In the genomic region with DNA sequence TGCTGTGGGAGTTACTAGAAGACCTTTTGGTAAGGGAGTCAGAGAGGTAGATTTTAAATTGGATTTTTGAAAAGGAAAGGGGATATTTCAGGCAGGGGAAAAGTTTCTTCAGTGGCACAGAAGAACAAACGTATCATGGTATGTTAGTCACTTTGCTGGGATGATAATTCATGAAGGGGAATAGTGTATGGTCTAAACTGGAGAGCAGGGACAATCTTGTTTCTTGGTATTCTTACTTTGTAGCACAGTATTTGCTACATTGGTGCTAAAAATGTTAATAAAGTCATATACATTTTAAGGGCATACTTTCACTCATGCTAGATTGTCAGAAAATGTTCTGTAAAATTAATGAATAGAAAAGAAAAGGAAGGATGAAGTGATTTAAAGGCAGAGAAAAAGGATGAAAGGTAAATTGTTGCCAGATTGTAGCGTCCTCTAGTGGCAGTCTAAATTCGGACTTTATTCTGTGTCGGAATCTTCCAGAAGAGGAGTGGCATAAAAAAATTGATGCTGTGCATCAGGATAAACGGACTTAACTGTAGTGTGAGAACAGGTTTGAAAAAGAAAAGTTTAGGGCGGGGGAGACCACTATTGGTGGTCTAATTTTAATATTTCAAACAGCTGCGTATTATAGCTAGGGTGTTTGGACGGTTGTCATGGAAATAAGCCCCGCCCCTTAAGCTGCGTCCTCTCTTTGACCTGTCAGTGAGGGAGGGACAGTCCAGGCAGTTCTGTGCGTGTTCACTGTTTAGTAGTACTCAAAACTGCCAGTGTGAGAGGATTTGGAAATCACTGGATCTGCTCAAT, we compare ENCODE assay signal across 1 cellular context.
TF ChIP-seq lines count a peak whose summit lies in the region.

A gene with protein sequence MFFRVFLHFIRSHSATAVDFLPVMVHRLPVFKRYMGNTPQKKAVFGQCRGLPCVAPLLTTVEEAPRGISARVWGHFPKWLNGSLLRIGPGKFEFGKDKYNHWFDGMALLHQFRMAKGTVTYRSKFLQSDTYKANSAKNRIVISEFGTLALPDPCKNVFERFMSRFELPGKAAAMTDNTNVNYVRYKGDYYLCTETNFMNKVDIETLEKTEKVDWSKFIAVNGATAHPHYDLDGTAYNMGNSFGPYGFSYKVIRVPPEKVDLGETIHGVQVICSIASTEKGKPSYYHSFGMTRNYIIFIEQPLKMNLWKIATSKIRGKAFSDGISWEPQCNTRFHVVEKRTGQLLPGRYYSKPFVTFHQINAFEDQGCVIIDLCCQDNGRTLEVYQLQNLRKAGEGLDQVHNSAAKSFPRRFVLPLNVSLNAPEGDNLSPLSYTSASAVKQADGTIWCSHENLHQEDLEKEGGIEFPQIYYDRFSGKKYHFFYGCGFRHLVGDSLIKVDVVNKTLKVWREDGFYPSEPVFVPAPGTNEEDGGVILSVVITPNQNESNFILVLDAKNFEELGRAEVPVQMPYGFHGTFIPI (plus strand): TSS at position 724 of the 807 bp plus-strand sequence. CDS start 90 bp downstream, outside the sequence.

TF ChIP-seq in Ishikawa, 13 proteins besides CTCF, POLR2A, EP300 and RAD21 (continued from another document):
- TF ChIP-seq, protein P1, sequence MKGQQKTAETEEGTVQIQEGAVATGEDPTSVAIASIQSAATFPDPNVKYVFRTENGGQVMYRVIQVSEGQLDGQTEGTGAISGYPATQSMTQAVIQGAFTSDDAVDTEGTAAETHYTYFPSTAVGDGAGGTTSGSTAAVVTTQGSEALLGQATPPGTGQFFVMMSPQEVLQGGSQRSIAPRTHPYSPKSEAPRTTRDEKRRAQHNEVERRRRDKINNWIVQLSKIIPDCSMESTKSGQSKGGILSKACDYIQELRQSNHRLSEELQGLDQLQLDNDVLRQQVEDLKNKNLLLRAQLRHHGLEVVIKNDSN (IDR thresholded peaks at IDR 0.05), result no peak
- TF ChIP-seq FOXM1 (IDR thresholded peaks at IDR 0.05; ENCODE audit: borderline replicate concordance, low read depth), result no peak
- no peak for TF ChIP-seq CREB1 (IDR thresholded peaks at IDR 0.05; ENCODE audit: low read depth)
- TF ChIP-seq TEAD4 (IDR thresholded peaks at IDR 0.05), result peak; percentile 11; the same call in 1 of the 2 replicates
- no peak for TF ChIP-seq EGR1 (IDR thresholded peaks at IDR 0.05)
